Comparison of ENCODE assay signal across 8 cellular contexts in the genomic region with DNA sequence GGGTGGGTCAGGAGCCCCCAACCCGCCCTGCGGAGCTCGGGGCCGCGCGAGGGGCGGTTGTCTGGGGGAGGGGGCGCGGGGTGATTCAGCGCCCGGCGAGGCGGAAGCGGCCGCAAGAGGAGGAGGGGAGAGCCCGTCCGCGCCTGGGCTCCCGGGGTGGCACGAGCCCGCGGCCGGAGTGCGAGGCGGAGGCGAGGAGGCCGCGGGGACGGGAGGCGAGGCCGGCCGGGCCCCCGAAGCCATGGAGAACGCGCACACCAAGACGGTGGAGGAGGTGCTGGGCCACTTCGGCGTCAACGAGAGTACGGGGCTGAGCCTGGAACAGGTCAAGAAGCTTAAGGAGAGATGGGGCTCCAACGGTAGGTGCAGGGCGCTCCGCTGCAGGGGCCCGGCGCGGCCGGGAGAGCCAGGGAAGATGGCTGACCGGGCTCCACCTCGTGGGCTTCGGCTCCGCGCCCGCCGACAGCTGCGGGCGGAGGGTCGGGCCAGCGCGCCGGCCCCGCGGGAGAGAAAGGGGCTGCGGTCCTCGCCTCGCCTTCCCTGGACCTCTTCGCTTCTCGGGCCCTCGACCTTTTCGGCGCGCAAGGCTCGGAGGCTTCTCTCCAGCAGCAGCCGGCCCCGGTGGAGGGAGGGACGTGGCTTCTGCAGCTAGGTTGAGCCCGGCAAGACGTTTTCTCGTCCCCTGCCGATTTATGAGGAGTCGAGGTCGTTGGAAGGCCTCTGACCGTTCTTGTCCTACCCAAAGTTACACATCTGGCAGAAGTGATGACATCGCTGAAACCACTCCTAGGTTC. TPM values are rescaled to one million over a fixed set of nuclear protein-coding genes. Genes with fewer than 3 reads are reported as not detected.
DNase-seq lines count a peak whose midpoint lies in the region; ATAC-seq, FAIRE-seq and TF ChIP-seq lines count a peak whose summit lies in the region.

No MANE protein-coding gene starts in this region.

- no peaks in the 10 kb centered on the region for H3K27me3 ChIP-seq in Peyer's patch
- H3K27me3 ChIP-seq in tibial artery: no peaks in the 10 kb centered on the region

- H3K4me3 ChIP-seq in Peyer's patch (peak overlapping the region; percentile 74 to 93 (median 86)), tibial artery (peak overlapping the region; percentile 88 to 94)

- peak in 1 of 2 donors; percentile 14 for TF ChIP-seq POLR2A in Peyer's patch (IDR thresholded peaks at IDR 0.05)

- ATAC-seq in GM19043 (IDR thresholded peaks at IDR 0.05; ENCODE audit: low read depth, unreplicated experiment): peak; percentile 25
- ATAC-seq in HG03196 (IDR thresholded peaks at IDR 0.05; ENCODE audit: unreplicated experiment): peak; percentile 31
- peak; percentile 69 for ATAC-seq in omental fat pad (ENCODE audit: low FRiP score)

- FAIRE-seq in frontal cortex (lab: Jason Lieb, UNC): no peak

- intact Hi-C loops in tibial artery (cut with DNase I; ENCODE audit: low total_unique reads): loop anchor here (2.0 to 10.0 kb wide), 3 partner anchors 29 to 179 kb away; no protein-coding TSS in a partner anchor

- DNase-seq in C1 segment of cervical spinal cord (lab: John Stamatoyannopoulos, UW) (peak in 11 of 14 donors; percentile 22 to 75 (median 60)), Peyer's patch (peak; percentile 37 to 80 (median 66)), activated gamma-delta T cell treated with Interleukin-2 at 50 U/mL for 16 hours (peak; percentile 31), frontal cortex (ENCODE audit: low spot score in 2 of 2) (peak; percentile 56 to 70), omental fat pad (ENCODE audit: low spot score) (peak; percentile 31), tibial artery (peak; percentile 40 to 76)

- TF ChIP-seq CTCF in Peyer's patch (IDR thresholded peaks at IDR 0.05) (no peak), omental fat pad (IDR thresholded peaks at IDR 0.05) (no peak), tibial artery (IDR thresholded peaks at IDR 0.05) (peak in 1 of 2 experiments; percentile 4)

- H3K36me3 ChIP-seq in Peyer's patch: peaks cover 0 to 6% (median 0%) of the 10 kb centered on the region in 3 donors
- peaks cover 0 to 3% (median 0%) of the 10 kb centered on the region in 3 donors for H3K36me3 ChIP-seq in tibial artery

- peaks cover 0 to 30% (median 6%) of the 10 kb centered on the region in 4 donors for H3K4me1 ChIP-seq in Peyer's patch
- H3K4me1 ChIP-seq in tibial artery: peaks cover 0 to 68% (median 13%) of the 10 kb centered on the region in 4 donors

- H3K9me3 ChIP-seq in Peyer's patch (no peaks in the 10 kb centered on the region), tibial artery (no peaks in the 10 kb centered on the region)

- H3K27ac ChIP-seq in Peyer's patch (peak overlapping the region; percentile 95 to 99 (median 98)), tibial artery (peak overlapping the region; percentile 97 to 100)

RNA-seq across cellular contexts. Expression of a gene that starts 0.7 kb away (rescaled TPM):
- 100 to 1,000 TPM; 102 to 239 (median 208) TPM for total RNA-seq in Peyer's patch
- 149 TPM for total RNA-seq in frontal cortex
- total RNA-seq in omental fat pad: 100 to 1,000 TPM; 116 to 238 (median 132) TPM

Comparison
In these comparisons a context has a peak if more than half of its experiments do, and no peak if none do; other contexts are left out.
1. Peak in every context shown above with its lines: DNase-seq, ATAC-seq, H3K4me3 ChIP-seq and H3K27ac ChIP-seq.